ENCODE assay signal across 8 cellular contexts in the genomic region with DNA sequence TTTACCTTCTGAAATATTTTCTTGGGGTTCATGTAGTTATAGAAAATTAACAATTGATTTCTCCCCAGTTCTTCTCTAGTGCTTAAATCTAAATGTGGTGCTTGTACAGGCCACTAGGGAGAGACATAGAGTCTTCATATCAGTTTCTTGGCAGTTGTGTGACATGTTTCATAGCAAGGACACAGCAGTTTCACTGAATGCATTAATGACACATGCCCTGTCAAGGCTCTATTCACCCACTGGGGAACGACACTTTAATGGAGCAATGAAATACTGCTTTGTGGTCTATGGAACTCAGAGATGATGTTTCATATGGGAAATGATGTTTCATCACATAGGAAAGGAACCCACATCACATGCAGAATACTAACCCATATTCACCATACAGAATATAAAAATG. TPM values are rescaled to one million over a fixed set of nuclear protein-coding genes. Genes with fewer than 3 reads are reported as not detected.
DNase-seq lines count a peak whose midpoint lies in the region; ATAC-seq and TF ChIP-seq lines count a peak whose summit lies in the region.

No MANE protein-coding gene starts in this region.

- WGBS in prostate gland = 25% methylated on average over 1 of the region's 1 CpG

- H3K27me3 Mint-ChIP-seq in activated T-cell treated with anti-CD3 and anti-CD28 coated beads, Interleukin-2, amount 50 U/mL, for 4 hours (ENCODE audit: low read depth) = peaks cover 31% of the 10 kb centered on the region

- H3K27me3 ChIP-seq in BE2C (peaks cover 11% of the 10 kb centered on the region), PC-3 (ENCODE audit: low read length) (no peaks in the 10 kb centered on the region), prostate gland (replicated peaks; ENCODE audit: insufficient read depth) (no peaks in the 10 kb centered on the region)

- H3K9me3 Mint-ChIP-seq in activated T-cell treated with anti-CD3 and anti-CD28 coated beads, Interleukin-2, amount 50 U/mL, for 4 hours = no peaks in the 10 kb centered on the region

- peaks cover 7% of the 10 kb centered on the region for H3K4me1 Mint-ChIP-seq in activated T-cell treated with anti-CD3 and anti-CD28 coated beads, Interleukin-2, amount 50 U/mL, for 4 hours (ENCODE audit: low read depth)

- no peaks in the 10 kb centered on the region for H3K36me3 Mint-ChIP-seq in activated T-cell treated with anti-CD3 and anti-CD28 coated beads, Interleukin-2, amount 50 U/mL, for 4 hours (ENCODE audit: insufficient read depth)

- ATAC-seq in GM18867 (IDR thresholded peaks at IDR 0.05; ENCODE audit: unreplicated experiment) (peak; percentile 71), HG03103 (IDR thresholded peaks at IDR 0.05; ENCODE audit: low read depth, unreplicated experiment) (peak; percentile 57), PC-3 (peak; percentile 27)
- ATAC-seq in activated T-cell treated with anti-CD3 and anti-CD28 coated beads, Interleukin-2, amount 50 U/mL, for 4 hours = no peak

- POLR2A ChIA-PET in PC-3 (lab: Charles Lee; ENCODE audit: unreplicated experiment) = no interaction called here

- H3K4me3 ChIP-seq in BE2C (ENCODE audit: low read depth, low read length) (no peak overlapping the region), PC-3 (ENCODE audit: low read length) (peak overlapping the region; percentile 98), prostate gland (no peak overlapping the region)

- H2AFZ ChIP-seq in PC-3 (ENCODE audit: low read length) = no peak overlapping the region

- intact Hi-C loops in PC-3 (cut with micrococcal nuclease) = loop anchor here (1.0 to 5.0 kb wide), 11 partner anchors 9 to 547 kb away; no protein-coding TSS in a partner anchor
- intact Hi-C loops in prostate gland (cut with DNase I) = loop anchor here (5.0 to 10.0 kb wide), 2 partner anchors 255 to 413 kb away; no protein-coding TSS in a partner anchor

- H4K20me1 ChIP-seq in PC-3 (ENCODE audit: low read length) = peaks cover 20% of the 10 kb centered on the region

- H3F3A ChIP-seq in PC-3 (ENCODE audit: low read length, unreplicated experiment) = peaks cover 14% of the 10 kb centered on the region

- H3K4me2 ChIP-seq in PC-3 (ENCODE audit: low read length) = peak overlapping the region; percentile 89

- CTCF ChIA-PET in PC-3 (lab: Charles Lee) = no interaction called here

- H3K9me2 ChIP-seq in PC-3 (replicated peaks; ENCODE audit: low read length) = no peaks in the 10 kb centered on the region

- TF ChIP-seq CTCF in BE2C (IDR thresholded peaks at IDR 0.05; ENCODE audit: low read depth, low read length) (peak; percentile 82), PC-3 (conservative IDR thresholded peaks at IDR 0.05; ENCODE audit: low read depth, low read length) (peak; percentile 79), prostate gland (IDR thresholded peaks at IDR 0.05) (peak in 3 of 4 experiments; percentile 30 to 60 (median 57))

- no peak overlapping the region for H3K4me3 Mint-ChIP-seq in activated T-cell treated with anti-CD3 and anti-CD28 coated beads, Interleukin-2, amount 50 U/mL, for 4 hours

- H3K4me1 ChIP-seq in BE2C (no peaks in the 10 kb centered on the region), PC-3 (ENCODE audit: insufficient read depth, low read length) (peaks cover 49% of the 10 kb centered on the region), prostate gland (replicated peaks) (no peaks in the 10 kb centered on the region)

- TF ChIP-seq POLR2A in erythroblast (IDR thresholded peaks at IDR 0.05; ENCODE audit: low read length) (no peak), prostate gland (IDR thresholded peaks at IDR 0.05) (no peak)

- BruUV-seq in PC-3 (replicated peaks; lab: Mats Ljungman, UMichigan) = no TSS peak

- peaks cover 84% of the 10 kb centered on the region for H3K79me2 ChIP-seq in PC-3 (ENCODE audit: low read length)

- H3K9me3 ChIP-seq in BE2C = no peaks in the 10 kb centered on the region
- no peaks in the 10 kb centered on the region for H3K9me3 ChIP-seq in PC-3 (ENCODE audit: low read length)
- H3K9me3 ChIP-seq in prostate gland = no peaks in the 10 kb centered on the region

- DNase-seq in BE2C (peak; percentile 11), PC-3 (peak; percentile 89), erythroblast (lab: John Stamatoyannopoulos, UW) (peak; percentile 8 to 23), prostate gland (ENCODE audit: low spot score) (peak; percentile 26)
- no peak for DNase-seq in activated T-cell treated with anti-CD3 and anti-CD28 coated beads, Interleukin-2, amount 50 U/mL, for 4 hours
- DNase-seq in stimulated activated CD4-positive, alpha-beta T cell treated with anti-CD3 and anti-CD28 coated beads, Interleukin-4, amount 100 ng/mL, for 4 hours = no peak

- H3K9ac ChIP-seq in PC-3 (ENCODE audit: low read length) = peak overlapping the region; percentile 100

- H3K27ac ChIP-seq in PC-3 (ENCODE audit: low read length) = peak overlapping the region; percentile 100
- H3K27ac ChIP-seq in prostate gland = no peak overlapping the region

- H3K36me3 ChIP-seq in BE2C (no peaks in the 10 kb centered on the region), PC-3 (ENCODE audit: low read depth, low read length) (peaks cover 9% of the 10 kb centered on the region), prostate gland (no peaks in the 10 kb centered on the region)

RNA-seq across cellular contexts. Expression of gene VEGFC, which starts 2.8 kb away (rescaled TPM):
- not detected for polyA plus RNA-seq in BE2C (2012; ENCODE audit: insufficient read depth, insufficient read length, low read depth)
- 36.6 and 43.4 TPM in 2 replicates for total RNA-seq in PC-3 (2014; rRNA removed)
- total RNA-seq in prostate gland = 1 to 10 TPM; 4.0 to 7.0 TPM
- under 1 TPM in 2 of 3 donors, not detected in 1; 0.11 to 0.14 TPM for total RNA-seq in activated T-cell treated with anti-CD3 and anti-CD28 coated beads, Interleukin-2, amount 50 U/mL, for 4 hours

Comparison
In these comparisons a context has a peak if more than half of its experiments do, and no peak if none do; other contexts are left out.
1. DNase-seq: peak in BE2C (single experiment), PC-3 (single experiment), erythroblast (2 of 2) and prostate gland (single experiment); none in activated T-cell treated with anti-CD3 and anti-CD28 coated beads, Interleukin-2, amount 50 U/mL, for 4 hours (single experiment) and stimulated activated CD4-positive, alpha-beta T cell treated with anti-CD3 and anti-CD28 coated beads, Interleukin-4, amount 100 ng/mL, for 4 hours (0 of 2).
2. ATAC-seq: peak in GM18867 (single experiment), HG03103 (single experiment) and PC-3 (single experiment); none in activated T-cell treated with anti-CD3 and anti-CD28 coated beads, Interleukin-2, amount 50 U/mL, for 4 hours (0 of 2).
3. RNA of gene VEGFC, which starts 2.8 kb away (total RNA-seq): 36.6 to 43.4 TPM in PC-3 and 4.0 to 7.0 TPM in prostate gland; 0.11 to 0.14 TPM in activated T-cell treated with anti-CD3 and anti-CD28 coated beads, Interleukin-2, amount 50 U/mL, for 4 hours; every median in the first group is over 4 times any median in the second.
4. Peak in every context shown above with its lines, with median percentiles within 50 percentile points of each other: CTCF ChIP-seq.